ENCODE assay signal across 11 cellular contexts in the genomic region with DNA sequence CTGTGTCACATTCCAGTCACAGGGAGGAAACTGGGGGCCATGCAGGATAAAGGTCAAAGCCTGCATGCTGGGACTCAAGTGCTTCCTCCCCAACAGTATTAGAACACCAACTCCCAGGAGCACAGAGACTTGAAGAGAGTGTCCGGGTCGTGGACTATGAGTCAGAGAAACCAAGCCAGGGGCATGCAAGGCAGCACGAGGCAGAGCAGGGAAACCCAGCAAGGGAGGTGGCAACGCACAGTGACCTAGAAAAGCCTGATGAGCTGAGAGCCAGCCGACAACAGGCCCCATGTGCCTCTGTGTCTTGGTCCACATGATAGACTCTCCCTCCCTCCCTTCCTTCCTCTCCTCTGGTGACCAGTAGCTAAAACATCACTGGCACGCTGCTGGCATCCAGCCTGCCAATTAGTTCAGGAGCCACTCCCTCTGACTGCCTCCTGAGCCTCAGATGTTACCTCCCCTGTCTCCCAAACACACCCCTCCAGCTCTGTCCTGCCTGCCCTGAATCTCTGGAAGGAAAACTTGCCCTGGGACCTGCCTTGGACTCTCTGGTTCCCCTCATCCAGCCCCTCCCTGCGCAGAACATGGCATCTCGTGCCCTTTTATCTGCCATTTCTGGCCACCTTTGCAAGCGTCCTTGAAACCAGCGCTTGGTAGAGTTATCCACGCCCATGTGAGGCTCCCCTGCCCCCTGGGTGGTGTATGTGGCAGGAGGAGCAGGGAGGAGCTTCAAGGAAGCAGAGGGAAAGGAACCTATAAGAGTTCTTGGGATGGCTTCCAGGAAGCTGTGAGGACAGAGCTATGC. TPM values are rescaled to one million over a fixed set of nuclear protein-coding genes. Genes with fewer than 3 reads are reported as not detected.
DNase-seq lines count a peak whose midpoint lies in the region; ATAC-seq and TF ChIP-seq lines count a peak whose summit lies in the region.
"Had no signal": no experiment of that assay in that cellular context is flagged by ENCODE, and none has a peak within 500 bp of the region (broad histone marks: within the 10 kb centered on the region; RNA-seq: fewer than 3 reads in every experiment).

No MANE protein-coding gene starts in this region.

- DNase-seq in Daoy (ENCODE audit: low read depth) = peak; percentile 87
- peak; percentile 74 for DNase-seq in NCI-H226
- DNase-seq in epithelial cell of proximal tubule (ENCODE audit: low read depth) = peak; percentile 69
- no peak for DNase-seq in neural progenitor cell (ENCODE audit: low spot score)
- no peak for DNase-seq in GM13976 (ENCODE audit: low spot score)
- no peak for DNase-seq in Kasumi-1 (lab: John Stamatoyannopoulos, UW)
- DNase-seq: DND-41, naive B cell had no signal

- TF ChIP-seq CTCF in epithelial cell of proximal tubule (conservative IDR thresholded peaks at IDR 0.05; ENCODE audit: low read depth, low read length) = no peak
- no peak for TF ChIP-seq CTCF in neural progenitor cell (IDR thresholded peaks at IDR 0.05)
- TF ChIP-seq CTCF in GM13976 (IDR thresholded peaks at IDR 0.05; ENCODE audit: borderline replicate concordance, control extremely low read depth, extremely low read depth, insufficient read depth, missing control alignments) = no peak

- H3K4me1 Mint-ChIP-seq in neural progenitor cell = no peaks in the 10 kb centered on the region
- H3K4me1 Mint-ChIP-seq: naive B cell had no signal

- H3K27ac ChIP-seq in neural progenitor cell = no peak overlapping the region

- peak overlapping the region; percentile 76 for H2AFZ ChIP-seq in neural progenitor cell (replicated peaks)

- ATAC-seq in HG03175 (IDR thresholded peaks at IDR 0.05; ENCODE audit: unreplicated experiment) = no peak
- ATAC-seq in GM21526 (IDR thresholded peaks at IDR 0.05; ENCODE audit: low FRiP score, unreplicated experiment) = no peak

- H3K36me3 ChIP-seq in neural progenitor cell = no peaks in the 10 kb centered on the region

- H3K4me3 Mint-ChIP-seq in neural progenitor cell = no peak overlapping the region
- H3K4me3 Mint-ChIP-seq: naive B cell had no signal

- in situ Hi-C loops in GM13976 (cut with MboI; ENCODE audit: low sequenced_read_pairs, unreplicated experiment) = no loop called here

- H3K9ac ChIP-seq in neural progenitor cell = no peak overlapping the region

- H3K9me3 ChIP-seq in neural progenitor cell (ENCODE audit: low read depth) = no peaks in the 10 kb centered on the region

- H3K27ac Mint-ChIP-seq in neural progenitor cell = no peak overlapping the region
- H3K27ac Mint-ChIP-seq: naive B cell had no signal

- no peaks in the 10 kb centered on the region for H3F3A ChIP-seq in neural progenitor cell (ENCODE audit: low read depth)

- H3K79me2 ChIP-seq in neural progenitor cell (ENCODE audit: low read depth) = no peaks in the 10 kb centered on the region

- H3K9me3 Mint-ChIP-seq in neural progenitor cell = peaks cover 3% of the 10 kb centered on the region

- no peaks in the 10 kb centered on the region for H3K36me3 Mint-ChIP-seq in neural progenitor cell

- no peaks in the 10 kb centered on the region for H3K4me1 ChIP-seq in neural progenitor cell

- H4K20me1 ChIP-seq in neural progenitor cell (ENCODE audit: low read depth) = no peaks in the 10 kb centered on the region

- H3K4me3 ChIP-seq in epithelial cell of proximal tubule (ENCODE audit: low read depth, low read length) = no peak overlapping the region
- no peak overlapping the region for H3K4me3 ChIP-seq in neural progenitor cell

- no peak overlapping the region for H3K4me2 ChIP-seq in neural progenitor cell

- peaks cover 85% of the 10 kb centered on the region for H3K27me3 ChIP-seq in neural progenitor cell

- peaks cover 31% of the 10 kb centered on the region for H3K27me3 Mint-ChIP-seq in neural progenitor cell (ENCODE audit: insufficient read depth, low read depth)

RNA-seq across cellular contexts. Expression of a gene that starts 16.2 kb away (rescaled TPM):
- total RNA-seq in Daoy (2014; rRNA removed; shearing (Covaris generic)) = 0.57 TPM in 1 of 2 replicates, not detected in the other
- total RNA-seq in epithelial cell of proximal tubule (not detected in 2 replicates), neural progenitor cell (ENCODE audit: low replicate concordance) (not detected in 2 replicates)
- total RNA-seq: activated CD8-positive, alpha-beta memory T cell treated with anti-CD3 and anti-CD28 coated beads for 36 hours had no signal

RNA-seq across cellular contexts. Expression of a gene that starts 21.1 kb away (rescaled TPM):
- 0.11 TPM in 1 of 2 replicates, not detected in the other for total RNA-seq in Daoy (2014; rRNA removed; shearing (Covaris generic))
- total RNA-seq in epithelial cell of proximal tubule (not detected in 2 replicates), neural progenitor cell (ENCODE audit: low replicate concordance) (not detected in 2 replicates)
- total RNA-seq: activated CD8-positive, alpha-beta memory T cell treated with anti-CD3 and anti-CD28 coated beads for 36 hours had no signal

RNA-seq across cellular contexts. Expression of a gene that starts 24.8 kb away (rescaled TPM):
- total RNA-seq in Daoy (2014; rRNA removed; shearing (Covaris generic)) = 77.2 and 79.0 TPM in 2 replicates
- 45.4 and 54.5 TPM in 2 replicates for total RNA-seq in epithelial cell of proximal tubule
- 22.7 and 28.4 TPM in 2 replicates for total RNA-seq in neural progenitor cell (ENCODE audit: low replicate concordance)

RNA-seq across cellular contexts. Expression of a gene that starts 30.7 kb away (rescaled TPM):
- 39.4 and 57.7 TPM in 2 replicates for total RNA-seq in Daoy (2014; rRNA removed; shearing (Covaris generic))
- total RNA-seq in epithelial cell of proximal tubule = 30.3 and 31.7 TPM in 2 replicates
- 25.0 and 34.8 TPM in 2 replicates for total RNA-seq in neural progenitor cell (ENCODE audit: low replicate concordance)

RNA-seq across cellular contexts. Expression of a gene that starts 44.2 kb away (rescaled TPM):
- not detected in 2 replicates for total RNA-seq in Daoy (2014; rRNA removed; shearing (Covaris generic))
- total RNA-seq in epithelial cell of proximal tubule (not detected in 2 replicates), neural progenitor cell (ENCODE audit: low replicate concordance) (not detected in 2 replicates)
- total RNA-seq: activated CD8-positive, alpha-beta memory T cell treated with anti-CD3 and anti-CD28 coated beads for 36 hours had no signal

Comparison
In these comparisons a context has a peak if more than half of its experiments do, and no peak if none do; other contexts are left out.
1. DNase-seq: peak in Daoy (single experiment), NCI-H226 (single experiment) and epithelial cell of proximal tubule (single experiment); none in neural progenitor cell (single experiment), GM13976 (single experiment) and Kasumi-1 (0 of 2).